Comparison of ENCODE assay signal across 9 cellular contexts in genomic region chr6:31462964-31463940, GRCh38. TPM values are rescaled to one million over a fixed set of nuclear protein-coding genes. Genes with fewer than 3 reads are reported as not detected.
A peak's percentile ranks its signal among the peaks of the same experiment; 100 is the strongest.
DNase-seq lines count a peak whose midpoint lies in the region; ATAC-seq, FAIRE-seq and TF ChIP-seq lines count a peak whose summit lies in the region.
"Had no signal": no experiment of that assay in that cellular context is flagged by ENCODE, and none has a peak within 500 bp of the region (broad histone marks: within the 10 kb centered on the region; RNA-seq: fewer than 3 reads in every experiment).

No MANE protein-coding gene starts in this region.

- no peak for TF ChIP-seq CTCF in astrocyte (IDR thresholded peaks at IDR 0.05; ENCODE audit: insufficient read depth, low read depth, low read length)

- H3K27me3 ChIP-seq in astrocyte (ENCODE audit: insufficient read depth, low read length): peaks cover 8% of the 10 kb centered on the region

- H3K36me3 Mint-ChIP-seq in astrocyte (ENCODE audit: low read depth, unreplicated experiment): peaks cover 7% of the 10 kb centered on the region

- no peak overlapping the region for H3K4me3 ChIP-seq in astrocyte (ENCODE audit: insufficient read depth, low read depth, low read length)

- TF ChIP-seq RAD21 in Ishikawa (IDR thresholded peaks at IDR 0.05; ENCODE audit: low read depth): no peak

- H3K9me3 Mint-ChIP-seq in astrocyte (ENCODE audit: unreplicated experiment): peaks cover 2% of the 10 kb centered on the region

- peak; percentile 83 for DNase-seq in DMS 273 treated with DMSO at 0.1 percent for 48 hours (lab: John Stamatoyannopoulos, UW)
- DNase-seq in T-helper 1 cell: peak; percentile 82 to 94 (median 90)
- peak; percentile 65 for DNase-seq in astrocyte (ENCODE audit: low read depth)
- peak; percentile 84 for DNase-seq in hepatic stellate cell (ENCODE audit: low spot score)
- peak; percentile 46 for DNase-seq in pulmonary artery endothelial cell (ENCODE audit: low read depth, low spot score)
- DNase-seq in ureter (ENCODE audit: low spot score): peak; percentile 89

- H4K20me1 ChIP-seq in astrocyte (ENCODE audit: insufficient read depth, low read length): no peaks in the 10 kb centered on the region

- peaks cover 9% of the 10 kb centered on the region for H3K4me1 Mint-ChIP-seq in astrocyte (ENCODE audit: low read depth, unreplicated experiment)

- no peak for FAIRE-seq in astrocyte (lab: Jason Lieb, UNC)
- FAIRE-seq: TTC549 had no signal

- H3K4me3 Mint-ChIP-seq in astrocyte (ENCODE audit: unreplicated experiment): peak overlapping the region; percentile 79

- H3K27ac ChIP-seq in astrocyte (ENCODE audit: low read depth, low read length): no peak overlapping the region

- no peaks in the 10 kb centered on the region for H3K36me3 ChIP-seq in astrocyte (ENCODE audit: insufficient read depth, low read length)

- H3K9ac ChIP-seq in astrocyte (ENCODE audit: low read length): peak overlapping the region; percentile 52

- H3K27ac Mint-ChIP-seq in astrocyte (ENCODE audit: unreplicated experiment): peak overlapping the region; percentile 58

- peak overlapping the region; percentile 72 for H3K4me2 ChIP-seq in astrocyte (ENCODE audit: low read length)

- no peaks in the 10 kb centered on the region for H3K79me2 ChIP-seq in astrocyte (ENCODE audit: insufficient read depth, low read length)

- H3K27me3 Mint-ChIP-seq in astrocyte (ENCODE audit: low read depth, unreplicated experiment): peaks cover 29% of the 10 kb centered on the region

- ATAC-seq in GM21526 (IDR thresholded peaks at IDR 0.05; ENCODE audit: low FRiP score, unreplicated experiment): peak; percentile 75

- H2AFZ ChIP-seq in astrocyte (ENCODE audit: low read depth, low read length): peak overlapping the region; percentile 38

- peaks cover 11% of the 10 kb centered on the region for H3K4me1 ChIP-seq in astrocyte (ENCODE audit: insufficient read depth, low read length)

- no peaks in the 10 kb centered on the region for H3K9me3 ChIP-seq in astrocyte (ENCODE audit: insufficient read depth, low read depth, low read length)

- TF ChIP-seq EP300 in Ishikawa (IDR thresholded peaks at IDR 0.05; ENCODE audit: borderline replicate concordance): no peak

TF ChIP-seq in Ishikawa, 13 proteins besides CTCF, POLR2A, EP300 and RAD21:
- TF ChIP-seq CREB1 (IDR thresholded peaks at IDR 0.05; ENCODE audit: low read depth): peak; percentile 91
- no peak for TF ChIP-seq TCF12 (IDR thresholded peaks at IDR 0.05; ENCODE audit: low read depth)

RNA-seq across cellular contexts. Expression of gene MICB, which starts 34.7 kb away (rescaled TPM):
- total RNA-seq in astrocyte: 4.1 and 5.8 TPM in 2 replicates
- 24.8 and 29.2 TPM in 2 replicates for total RNA-seq in pulmonary artery endothelial cell
- total RNA-seq in ureter: 2.9 TPM

RNA-seq across cellular contexts. Expression of gene MICA, which starts 59.9 kb away (rescaled TPM):
- total RNA-seq in astrocyte: 70.0 and 70.6 TPM in 2 replicates
- 52.4 and 72.9 TPM in 2 replicates for total RNA-seq in pulmonary artery endothelial cell
- total RNA-seq in ureter: 27.7 TPM
